ENCODE assay signal across 10 cellular contexts in the genomic region with DNA sequence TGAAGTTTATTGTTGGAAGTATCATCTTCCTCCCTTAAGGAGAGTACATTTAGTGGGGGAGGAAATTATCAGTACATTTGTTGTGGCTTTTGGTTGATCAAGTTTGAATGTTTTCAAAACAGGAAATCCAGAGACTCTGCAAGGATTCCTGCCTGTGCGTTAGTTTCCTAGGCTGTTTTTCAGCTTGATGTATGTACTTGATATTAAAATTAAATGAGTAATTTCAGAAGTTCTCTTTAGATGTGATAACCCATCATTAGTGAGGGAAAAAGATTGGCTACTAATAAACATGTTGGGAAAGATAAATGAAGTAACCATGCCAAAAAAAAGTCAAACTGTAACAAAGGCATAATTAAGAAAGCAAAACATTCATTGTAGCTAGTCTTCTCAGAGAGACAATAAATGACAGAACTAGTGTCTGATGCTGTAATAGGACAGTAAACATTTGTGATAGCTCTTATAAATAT.
A peak's percentile ranks its signal among the peaks of the same experiment; 100 is the strongest.
DNase-seq lines count a peak whose midpoint lies in the region; ATAC-seq, FAIRE-seq and TF ChIP-seq lines count a peak whose summit lies in the region.
"Had no signal": no experiment of that assay in that cellular context is flagged by ENCODE, and none has a peak within 500 bp of the region (broad histone marks: within the 10 kb centered on the region; RNA-seq: fewer than 3 reads in every experiment).

No MANE protein-coding gene starts in this region.

- FAIRE-seq in keratinocyte (lab: Jason Lieb, UNC) = no peak
- FAIRE-seq: GM12878 had no signal

- H3K9me3 Mint-ChIP-seq in activated naive CD8-positive, alpha-beta T cell treated with anti-CD3 and anti-CD28 coated beads, Interleukin-2, amount 10 ng/mL, durations not matched to agents 7 days and 5 days = no peaks in the 10 kb centered on the region
- no peaks in the 10 kb centered on the region for H3K9me3 Mint-ChIP-seq in stimulated activated memory B cell treated with anti-CD40 and anti-IgM and Interleukin-4, amounts not matched to agents 10 μg/mL and 1 μg/mL and 100 μg/mL, for 72 hours
- H3K9me3 Mint-ChIP-seq: dendritic cell treated with granulocyte-macrophage colony-stimulating factor and Interleukin-4, amounts not matched to agents 40 ng/mL and 50 ng/mL, for 4 days had no signal

- no peaks in the 10 kb centered on the region for H3K27me3 ChIP-seq in keratinocyte (ENCODE audit: control insufficient read depth, extremely low read depth, insufficient read depth, low read length)

- H3K27ac ChIP-seq in keratinocyte (ENCODE audit: control insufficient read depth, insufficient read depth, low read length) = peak overlapping the region; percentile 99

- peaks cover 27% of the 10 kb centered on the region for H3K36me3 Mint-ChIP-seq in activated naive CD8-positive, alpha-beta T cell treated with anti-CD3 and anti-CD28 coated beads, Interleukin-2, amount 10 ng/mL, durations not matched to agents 7 days and 5 days
- peaks cover 12% of the 10 kb centered on the region for H3K36me3 Mint-ChIP-seq in stimulated activated memory B cell treated with anti-CD40 and anti-IgM and Interleukin-4, amounts not matched to agents 10 μg/mL and 1 μg/mL and 100 μg/mL, for 72 hours

- peaks cover 42% of the 10 kb centered on the region for H3K4me1 Mint-ChIP-seq in activated naive CD8-positive, alpha-beta T cell treated with anti-CD3 and anti-CD28 coated beads, Interleukin-2, amount 10 ng/mL, durations not matched to agents 7 days and 5 days
- peaks cover 26% of the 10 kb centered on the region for H3K4me1 Mint-ChIP-seq in stimulated activated memory B cell treated with anti-CD40 and anti-IgM and Interleukin-4, amounts not matched to agents 10 μg/mL and 1 μg/mL and 100 μg/mL, for 72 hours

- TF ChIP-seq CTCF in LNCaP clone FGC (IDR thresholded peaks at IDR 0.05; ENCODE audit: control insufficient read depth, extremely low read depth, insufficient read depth) (no peak), keratinocyte (optimal IDR thresholded peaks at IDR 0.05 in 1 of 3, IDR thresholded peaks at IDR 0.05 in 1 of 3, conservative IDR thresholded peaks at IDR 0.05 in 1 of 3; ENCODE audit: extremely low read depth in 1 of 3, insufficient read depth in 2 of 3, low read length in 3 of 3) (no peak)

- H3K9me3 ChIP-seq in keratinocyte (ENCODE audit: control insufficient read depth, low read depth, low read length) = no peaks in the 10 kb centered on the region

- ATAC-seq in activated naive CD8-positive, alpha-beta T cell treated with anti-CD3 and anti-CD28 coated beads, Interleukin-2, amount 10 ng/mL, durations not matched to agents 7 days and 5 days (ENCODE audit: low read depth) = no peak
- no peak for ATAC-seq in stimulated activated memory B cell treated with anti-CD40 and anti-IgM and Interleukin-4, amounts not matched to agents 10 μg/mL and 1 μg/mL and 100 μg/mL, for 72 hours
- no peak for ATAC-seq in GM18520 (IDR thresholded peaks at IDR 0.05; ENCODE audit: unreplicated experiment)
- no peak for ATAC-seq in HG03280 (IDR thresholded peaks at IDR 0.05; ENCODE audit: unreplicated experiment)
- ATAC-seq: GM12878 had no signal

- H3K9me1 ChIP-seq in keratinocyte (ENCODE audit: control insufficient read depth, extremely low read depth, insufficient read depth, low read length) = peaks cover 2% of the 10 kb centered on the region

- H3K4me3 ChIP-seq in LNCaP clone FGC (ENCODE audit: low read depth, low read length) (peak overlapping the region; percentile 6; the same call in 1 of the 2 replicates), keratinocyte (ENCODE audit: control insufficient read depth in 2 of 3, extremely low read depth in 1 of 3, insufficient read depth in 2 of 3, low read depth in 1 of 3, low read length in 3 of 3) (peak overlapping the region in 2 of 3 experiments; percentile 66 to 67)
- H3K4me3 ChIP-seq: GM12878 had no signal

- H3K4me3 Mint-ChIP-seq in activated naive CD8-positive, alpha-beta T cell treated with anti-CD3 and anti-CD28 coated beads, Interleukin-2, amount 10 ng/mL, durations not matched to agents 7 days and 5 days = peak overlapping the region; percentile 85
- H3K4me3 Mint-ChIP-seq in stimulated activated memory B cell treated with anti-CD40 and anti-IgM and Interleukin-4, amounts not matched to agents 10 μg/mL and 1 μg/mL and 100 μg/mL, for 72 hours = no peak overlapping the region
- H3K4me3 Mint-ChIP-seq: dendritic cell treated with granulocyte-macrophage colony-stimulating factor and Interleukin-4, amounts not matched to agents 40 ng/mL and 50 ng/mL, for 4 days had no signal

- H3K36me3 ChIP-seq in keratinocyte (ENCODE audit: control insufficient read depth in 2 of 2, extremely low read depth in 1 of 2, insufficient read depth in 2 of 2, low read length in 2 of 2) = peaks cover 0 to 3% of the 10 kb centered on the region in 2 experiments

- H4K20me1 ChIP-seq in keratinocyte (ENCODE audit: control insufficient read depth, extremely low read depth, insufficient read depth, low read length) = no peaks in the 10 kb centered on the region

- peak overlapping the region; percentile 99 for H3K4me2 ChIP-seq in keratinocyte (ENCODE audit: control insufficient read depth, extremely low read depth, insufficient read depth, low read depth, low read length)

- POLR2A ChIA-PET in activated naive CD8-positive, alpha-beta T cell treated with anti-CD3 and anti-CD28 coated beads, Interleukin-2, amount 10 ng/mL, durations not matched to agents 7 days and 5 days (lab: Charles Lee) = interaction anchor here (0.7 to 3.1 kb wide), 8 partner anchors 10 to 320 kb away, joined by 3 to 20 read pairs (median 6); partner anchors contain the start of gene SRPK1

- H3K27ac Mint-ChIP-seq in activated naive CD8-positive, alpha-beta T cell treated with anti-CD3 and anti-CD28 coated beads, Interleukin-2, amount 10 ng/mL, durations not matched to agents 7 days and 5 days = peak overlapping the region; percentile 90
- peak overlapping the region; percentile 44 for H3K27ac Mint-ChIP-seq in stimulated activated memory B cell treated with anti-CD40 and anti-IgM and Interleukin-4, amounts not matched to agents 10 μg/mL and 1 μg/mL and 100 μg/mL, for 72 hours
- H3K27ac Mint-ChIP-seq: dendritic cell treated with granulocyte-macrophage colony-stimulating factor and Interleukin-4, amounts not matched to agents 40 ng/mL and 50 ng/mL, for 4 days had no signal

- H3K27me3 Mint-ChIP-seq in activated naive CD8-positive, alpha-beta T cell treated with anti-CD3 and anti-CD28 coated beads, Interleukin-2, amount 10 ng/mL, durations not matched to agents 7 days and 5 days = no peaks in the 10 kb centered on the region
- no peaks in the 10 kb centered on the region for H3K27me3 Mint-ChIP-seq in stimulated activated memory B cell treated with anti-CD40 and anti-IgM and Interleukin-4, amounts not matched to agents 10 μg/mL and 1 μg/mL and 100 μg/mL, for 72 hours
- H3K27me3 Mint-ChIP-seq: dendritic cell treated with granulocyte-macrophage colony-stimulating factor and Interleukin-4, amounts not matched to agents 40 ng/mL and 50 ng/mL, for 4 days had no signal

- no peak overlapping the region for H2AFZ ChIP-seq in keratinocyte (ENCODE audit: control insufficient read depth, low read length)

- peaks cover 15% of the 10 kb centered on the region for H3K79me2 ChIP-seq in keratinocyte (ENCODE audit: control insufficient read depth, insufficient read depth, low read length)

- peaks cover 68% of the 10 kb centered on the region for H3K4me1 ChIP-seq in keratinocyte (ENCODE audit: control insufficient read depth, extremely low read depth, insufficient read depth, low read length)

- dilution Hi-C loops in keratinocyte (cut with MboI; ENCODE audit: extremely low pct_ligation_motif_present, low sequenced_read_pairs) = no loop called here

- H3K9ac ChIP-seq in keratinocyte (ENCODE audit: control insufficient read depth, extremely low read depth, insufficient read depth, low read length) = peak overlapping the region; percentile 88

- DNase-seq in LNCaP clone FGC (ENCODE audit: low read depth) (no peak), keratinocyte (ENCODE audit: low read depth, low spot score) (no peak), NCI-H2196 (lab: John Stamatoyannopoulos, UW; ENCODE audit: unreplicated experiment) (no peak), NCI-H1417 treated with DMSO at 0.1 percent for 48 hours (lab: John Stamatoyannopoulos, UW) (no peak)
- no peak for DNase-seq in activated naive CD8-positive, alpha-beta T cell treated with anti-CD3 and anti-CD28 coated beads, Interleukin-2, amount 10 ng/mL, durations not matched to agents 7 days and 5 days
